ENCODE assay signal across 20 cellular contexts in the genomic region with DNA sequence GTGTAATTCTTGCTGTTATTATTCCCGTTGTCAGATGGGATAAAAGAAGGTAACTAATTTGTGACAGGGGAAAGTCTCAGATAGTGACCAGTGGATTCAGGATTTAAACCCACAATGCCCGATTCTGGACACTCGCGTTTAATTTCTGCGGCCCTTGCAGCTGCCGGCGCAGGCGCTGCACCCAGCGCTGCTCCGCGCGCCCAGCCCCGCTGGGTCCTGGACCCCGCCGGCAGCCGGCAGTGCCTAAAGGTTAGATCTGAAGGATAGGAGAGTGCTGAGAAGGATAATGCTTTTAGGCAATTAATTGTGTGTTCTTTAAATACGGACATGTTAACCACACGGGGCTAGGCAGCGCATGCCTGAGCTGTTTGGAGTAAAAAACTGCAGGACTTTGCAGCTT. TPM values are rescaled to one million over a fixed set of nuclear protein-coding genes. Genes with fewer than 3 reads are reported as not detected.
"Had no signal": no experiment of that assay in that cellular context is flagged by ENCODE, and none has a peak within 500 bp of the region (broad histone marks: within the 10 kb centered on the region; RNA-seq: fewer than 3 reads in every experiment).

No MANE protein-coding gene starts in this region.

- H3K27ac ChIP-seq: coronary artery, esophagus squamous epithelium, gastrocnemius medialis, suprapubic skin, tibial nerve had no signal

- H3K9me3 ChIP-seq: gastrocnemius medialis, suprapubic skin had no signal

- H3K4me3 Mint-ChIP-seq: activated CD4-positive, alpha-beta memory T cell treated with anti-CD3 and anti-CD28 coated beads, Interleukin-2, amount 10 ng/mL, durations not matched to agents 7 days and 5 days; activated CD4-positive, alpha-beta T cell treated with anti-CD3 and anti-CD28 coated beads, Interleukin-2, amount 10 ng/mL, durations not matched to agents 24 days and 14 days; activated naive CD4-positive, alpha-beta T cell treated with anti-CD3 and anti-CD28 coated beads, Interleukin-2, amount 50 U/mL, for 24 hours; endodermal cell; memory B cell; nephron; stimulated activated effector memory CD8-positive, alpha-beta T cell treated with anti-CD3 and anti-CD28 coated beads, Interleukin-12 subunit alpha, Interleukin-12 subunit beta, amount 100 ng/mL, for 72 hours; stimulated activated naive CD8-positive, alpha-beta T cell treated with anti-CD3 and anti-CD28 coated beads, Interleukin-15, amount 100 ng/mL, for 72 hours; T-helper 1 cell treated with Interleukin-12 subunit alpha and Interleukin-12 subunit beta and Interleukin-4 antibody, amounts not matched to agents 30 μg/mL and 1 μg/mL, for 36 hours had no signal

- H3K4me3 ChIP-seq: coronary artery, esophagus squamous epithelium, gastrocnemius medialis, suprapubic skin, tibial nerve had no signal

- DNase-seq: activated CD4-positive, alpha-beta memory T cell treated with anti-CD3 and anti-CD28 coated beads, Interleukin-2, amount 10 ng/mL, durations not matched to agents 7 days and 5 days; activated CD4-positive, alpha-beta T cell treated with anti-CD3 and anti-CD28 coated beads, Interleukin-2, amount 10 ng/mL, durations not matched to agents 24 days and 14 days; activated effector memory CD4-positive, alpha-beta T cell treated with anti-CD3 and anti-CD28 coated beads, Interleukin-2, amount 50 U/mL, for 16 hours; aorta; cerebellar nuclear complex; endodermal cell; esophagus squamous epithelium; gastrocnemius medialis; nucleus accumbens; small intestine; stimulated activated CD4-positive, alpha-beta T cell treated with anti-CD3 and anti-CD28 coated beads, Interleukin-2, amount 100 ng/mL, for 24 hours; stimulated activated naive CD8-positive, alpha-beta T cell treated with anti-CD3 and anti-CD28 coated beads, Interleukin-15, amount 100 ng/mL, for 72 hours had no signal

- H3K27me3 Mint-ChIP-seq: activated naive CD4-positive, alpha-beta T cell treated with anti-CD3 and anti-CD28 coated beads, Interleukin-2, amount 50 U/mL, for 24 hours; memory B cell had no signal

- H3K36me3 Mint-ChIP-seq: activated naive CD4-positive, alpha-beta T cell treated with anti-CD3 and anti-CD28 coated beads, Interleukin-2, amount 50 U/mL, for 24 hours; memory B cell; stimulated activated effector memory CD8-positive, alpha-beta T cell treated with anti-CD3 and anti-CD28 coated beads, Interleukin-12 subunit alpha, Interleukin-12 subunit beta, amount 100 ng/mL, for 72 hours had no signal

- H3K27ac Mint-ChIP-seq: activated CD4-positive, alpha-beta memory T cell treated with anti-CD3 and anti-CD28 coated beads, Interleukin-2, amount 10 ng/mL, durations not matched to agents 7 days and 5 days; activated CD4-positive, alpha-beta T cell treated with anti-CD3 and anti-CD28 coated beads, Interleukin-2, amount 10 ng/mL, durations not matched to agents 24 days and 14 days; activated naive CD4-positive, alpha-beta T cell treated with anti-CD3 and anti-CD28 coated beads, Interleukin-2, amount 50 U/mL, for 24 hours; endodermal cell; memory B cell; nephron; stimulated activated effector memory CD8-positive, alpha-beta T cell treated with anti-CD3 and anti-CD28 coated beads, Interleukin-12 subunit alpha, Interleukin-12 subunit beta, amount 100 ng/mL, for 72 hours; T-helper 1 cell treated with Interleukin-12 subunit alpha and Interleukin-12 subunit beta and Interleukin-4 antibody, amounts not matched to agents 30 μg/mL and 1 μg/mL, for 36 hours had no signal

- H3K4me1 ChIP-seq: gastrocnemius medialis, suprapubic skin, tibial nerve had no signal

- H3K4me1 Mint-ChIP-seq: activated CD4-positive, alpha-beta memory T cell treated with anti-CD3 and anti-CD28 coated beads, Interleukin-2, amount 10 ng/mL, durations not matched to agents 7 days and 5 days; activated CD4-positive, alpha-beta T cell treated with anti-CD3 and anti-CD28 coated beads, Interleukin-2, amount 10 ng/mL, durations not matched to agents 24 days and 14 days; activated naive CD4-positive, alpha-beta T cell treated with anti-CD3 and anti-CD28 coated beads, Interleukin-2, amount 50 U/mL, for 24 hours; endodermal cell; memory B cell; nephron; stimulated activated effector memory CD8-positive, alpha-beta T cell treated with anti-CD3 and anti-CD28 coated beads, Interleukin-12 subunit alpha, Interleukin-12 subunit beta, amount 100 ng/mL, for 72 hours; stimulated activated naive CD8-positive, alpha-beta T cell treated with anti-CD3 and anti-CD28 coated beads, Interleukin-15, amount 100 ng/mL, for 72 hours had no signal

- H3K27me3 ChIP-seq: gastrocnemius medialis, tibial nerve had no signal

- H3K36me3 ChIP-seq: esophagus squamous epithelium, gastrocnemius medialis, suprapubic skin, tibial nerve had no signal

- H3K9me3 Mint-ChIP-seq: activated CD4-positive, alpha-beta T cell treated with anti-CD3 and anti-CD28 coated beads, Interleukin-2, amount 10 ng/mL, durations not matched to agents 24 days and 14 days had no signal

RNA-seq across cellular contexts. Expression of gene MKRN3, which starts 3.6 kb away (rescaled TPM):
- total RNA-seq: endodermal cell had no signal
